In the genomic region with DNA sequence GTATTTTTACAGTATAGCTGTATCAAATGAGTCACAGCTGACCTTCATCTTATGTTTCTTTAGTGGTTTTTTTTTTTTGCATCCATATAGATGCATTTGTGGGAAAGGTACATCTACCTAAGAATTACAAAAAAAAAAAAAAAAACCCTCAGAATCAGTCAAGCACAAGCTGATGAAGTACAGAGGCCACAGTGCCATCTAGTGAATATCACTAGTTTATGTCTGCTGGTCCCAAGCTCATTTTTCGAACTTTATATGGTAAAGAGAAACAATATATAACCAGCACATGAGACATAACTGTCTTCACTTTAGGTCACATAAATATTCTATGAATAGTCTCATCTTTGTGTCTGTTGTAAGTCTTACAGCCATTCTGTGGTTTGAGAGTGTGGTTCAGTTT, we compare ENCODE assay signal across 8 cellular contexts.
A peak's percentile ranks its signal among the peaks of the same experiment; 100 is the strongest.
DNase-seq lines count a peak whose midpoint lies in the region; ATAC-seq and TF ChIP-seq lines count a peak whose summit lies in the region.

No MANE protein-coding gene starts in this region.

- no peaks in the 10 kb centered on the region for H3K36me3 Mint-ChIP-seq in activated CD4-positive, alpha-beta T cell treated with anti-CD3 and anti-CD28 coated beads for 36 hours (ENCODE audit: low read depth)
- no peaks in the 10 kb centered on the region for H3K36me3 Mint-ChIP-seq in nephron (ENCODE audit: low read depth)

- H3K27me3 Mint-ChIP-seq in activated CD4-positive, alpha-beta T cell treated with anti-CD3 and anti-CD28 coated beads for 36 hours, result peaks cover 2% of the 10 kb centered on the region
- H3K27me3 Mint-ChIP-seq in nephron (ENCODE audit: low read depth), result peaks cover 3% of the 10 kb centered on the region

- no peaks in the 10 kb centered on the region for H3K9me3 Mint-ChIP-seq in activated CD4-positive, alpha-beta T cell treated with anti-CD3 and anti-CD28 coated beads for 36 hours (ENCODE audit: low read depth)
- no peaks in the 10 kb centered on the region for H3K9me3 Mint-ChIP-seq in nephron

- intact Hi-C loops in activated CD4-positive, alpha-beta T cell treated with anti-CD3 and anti-CD28 coated beads for 36 hours (cut with DNase I, micrococcal nuclease), result loop anchor here (1.0 to 10.0 kb wide), 2 partner anchors 210 to 470 kb away; no protein-coding TSS in a partner anchor
- intact Hi-C loops in body of pancreas (cut with DNase I), result loop anchor here (10.0 kb wide), 1 partner anchor 240 kb away; the partner anchor contains the start of gene GDPD2

- no peaks in the 10 kb centered on the region for H3K4me1 Mint-ChIP-seq in activated CD4-positive, alpha-beta T cell treated with anti-CD3 and anti-CD28 coated beads for 36 hours
- H3K4me1 Mint-ChIP-seq in nephron, result no peaks in the 10 kb centered on the region

- TF ChIP-seq POLR2A in body of pancreas (IDR thresholded peaks at IDR 0.05), result no peak

- CTCF ChIA-PET in activated CD4-positive, alpha-beta T cell treated with anti-CD3 and anti-CD28 coated beads for 36 hours (lab: Charles Lee), result interaction anchor here (0.6 to 1.7 kb wide), 7 partner anchors 9 to 213 kb away, joined by 3 to 11 read pairs (median 5); no protein-coding TSS in a partner anchor

- H3K36me3 ChIP-seq in body of pancreas (replicated peaks in 1 of 2; ENCODE audit: insufficient read depth in 1 of 2, low read depth in 2 of 2), result no peaks in the 10 kb centered on the region

- no peak overlapping the region for H3K4me3 ChIP-seq in body of pancreas

- H3K27ac Mint-ChIP-seq in activated CD4-positive, alpha-beta T cell treated with anti-CD3 and anti-CD28 coated beads for 36 hours, result no peak overlapping the region
- no peak overlapping the region for H3K27ac Mint-ChIP-seq in nephron

- peak; percentile 81 for ATAC-seq in activated CD4-positive, alpha-beta T cell treated with anti-CD3 and anti-CD28 coated beads for 36 hours
- ATAC-seq in body of pancreas (no peak), HG03280 (IDR thresholded peaks at IDR 0.05; ENCODE audit: unreplicated experiment) (no peak), HG03159 (IDR thresholded peaks at IDR 0.05; ENCODE audit: unreplicated experiment) (no peak)

- no peak overlapping the region for H3K4me3 Mint-ChIP-seq in activated CD4-positive, alpha-beta T cell treated with anti-CD3 and anti-CD28 coated beads for 36 hours
- H3K4me3 Mint-ChIP-seq in nephron, result no peak overlapping the region

- H3K27ac ChIP-seq in body of pancreas, result no peak overlapping the region

- H3K9me3 ChIP-seq in body of pancreas, result no peaks in the 10 kb centered on the region

- no peaks in the 10 kb centered on the region for H3K4me1 ChIP-seq in body of pancreas

- TF ChIP-seq CTCF in body of pancreas (IDR thresholded peaks at IDR 0.05) (peak in 6 of 7 experiments; percentile 21 to 55 (median 44)), nephron (IDR thresholded peaks at IDR 0.05; ENCODE audit: unreplicated experiment in 3 of 3) (peak in 2 of 3 experiments; percentile 30)

- WGBS in body of pancreas, 2 donors, result 0 to 4% methylated on average over 1 of the region's 1 CpG

- peak; percentile 9 for DNase-seq in activated CD4-positive, alpha-beta T cell treated with anti-CD3 and anti-CD28 coated beads for 36 hours
- DNase-seq in activated CD4-positive, alpha-beta T cell treated with anti-CD3 and anti-CD28 coated beads, Interleukin-2, amount 50 U/mL, for 1 hour, result no peak
- peak; percentile 39 for DNase-seq in M059J (ENCODE audit: low read depth)
- peak; percentile 9 to 37 (median 18) for DNase-seq in body of pancreas
- no peak for DNase-seq in NCI-H187 treated with DMSO at 0.1 percent for 48 hours (lab: John Stamatoyannopoulos, UW)

- POLR2A ChIA-PET in activated CD4-positive, alpha-beta T cell treated with anti-CD3 and anti-CD28 coated beads for 36 hours (lab: Charles Lee), result no interaction called here

- no peaks in the 10 kb centered on the region for H3K27me3 ChIP-seq in body of pancreas

Comparison
In these comparisons a context has a peak if more than half of its experiments do, and no peak if none do; other contexts are left out.
1. DNase-seq: peak in activated CD4-positive, alpha-beta T cell treated with anti-CD3 and anti-CD28 coated beads for 36 hours (single experiment), M059J (single experiment) and body of pancreas (4 of 4); none in activated CD4-positive, alpha-beta T cell treated with anti-CD3 and anti-CD28 coated beads, Interleukin-2, amount 50 U/mL, for 1 hour (single experiment) and NCI-H187 treated with DMSO at 0.1 percent for 48 hours (single experiment).